In genomic region chr13:97221491-97221890, GRCh38 we compare ENCODE assay signal across 9 cellular contexts. TPM values are rescaled to one million over a fixed set of nuclear protein-coding genes. Genes with fewer than 3 reads are reported as not detected.
A peak's percentile ranks its signal among the peaks of the same experiment; 100 is the strongest.
DNase-seq lines count a peak whose midpoint lies in the region; ATAC-seq and TF ChIP-seq lines count a peak whose summit lies in the region.
"Had no signal": no experiment of that assay in that cellular context is flagged by ENCODE, and none has a peak within 500 bp of the region (broad histone marks: within the 10 kb centered on the region; RNA-seq: fewer than 3 reads in every experiment).

No MANE protein-coding gene starts in this region.

- H4K20me1 ChIP-seq in BLaER1 = peaks cover 17% of the 10 kb centered on the region; the same call in 1 of the 2 replicates
- H4K20me1 ChIP-seq in OCI-LY3 (ENCODE audit: insufficient read depth, low read length) = no peaks in the 10 kb centered on the region

- peaks cover 91% of the 10 kb centered on the region for H3K27me3 Mint-ChIP-seq in endodermal cell (ENCODE audit: insufficient read depth)

- peaks cover 36% of the 10 kb centered on the region for H3K4me1 ChIP-seq in BLaER1
- peaks cover 20% of the 10 kb centered on the region for H3K4me1 ChIP-seq in OCI-LY3 (ENCODE audit: low read length)
- H3K4me1 ChIP-seq in endodermal cell (ENCODE audit: control insufficient read depth, insufficient read depth, low read length) = peaks cover 10% of the 10 kb centered on the region
- peaks cover 5% of the 10 kb centered on the region for H3K4me1 ChIP-seq in ovary (ENCODE audit: insufficient read depth)

- TF ChIP-seq POLR2A in ovary (IDR thresholded peaks at IDR 0.05) = no peak

- intact Hi-C loops in ovary (cut with DNase I) = loop anchor here in 3 of 4 donors (5.0 to 10.0 kb wide), 4 partner anchors 107 to 213 kb away; partner anchors contain the start of gene RAP2A (in 1 of the 3)

- H3K79me2 ChIP-seq in OCI-LY3 (ENCODE audit: low read length) = peaks cover 5% of the 10 kb centered on the region; the same call in 1 of the 2 replicates

- 93% methylated on average over 5 to 6 of the region's 6 CpGs for WGBS in endodermal cell (ENCODE audit: insufficient coverage in 1 of 2, insufficient read length in 1 of 2), 2 experiments
- 15 to 24% (median 17%) methylated on average over 6 of the region's 6 CpGs for WGBS in ovary, 3 donors

- no peaks in the 10 kb centered on the region for H3K9me3 Mint-ChIP-seq in endodermal cell

- H2AFZ ChIP-seq in OCI-LY3 (ENCODE audit: low read depth, low read length) = peak overlapping the region; percentile 99

- DNase-seq in endodermal cell (no peak), ovary (no peak), NCI-H2171 (lab: John Stamatoyannopoulos, UW) (no peak)

- H3K27ac Mint-ChIP-seq in endodermal cell = no peak overlapping the region

- peaks cover 28% of the 10 kb centered on the region for H3K4me1 Mint-ChIP-seq in endodermal cell

- no peak for ATAC-seq in HG03469 (IDR thresholded peaks at IDR 0.05; ENCODE audit: unreplicated experiment)
- no peak for ATAC-seq in HG02623 (IDR thresholded peaks at IDR 0.05; ENCODE audit: unreplicated experiment)
- no peak for ATAC-seq in GM18502 (IDR thresholded peaks at IDR 0.05; ENCODE audit: poor library complexity, unreplicated experiment)

- TF ChIP-seq CTCF in OCI-LY3 (IDR thresholded peaks at IDR 0.05; ENCODE audit: low read depth, low read length) (no peak), endodermal cell (conservative IDR thresholded peaks at IDR 0.05) (no peak), ovary (IDR thresholded peaks at IDR 0.05) (no peak)

- H3K9me3 ChIP-seq in BLaER1 (no peaks in the 10 kb centered on the region), OCI-LY3 (ENCODE audit: insufficient read depth, low read length) (no peaks in the 10 kb centered on the region), endodermal cell (ENCODE audit: control insufficient read depth, low read length) (no peaks in the 10 kb centered on the region), ovary (no peaks in the 10 kb centered on the region)
- H3K9me3 ChIP-seq: neutrophil had no signal

- H3K36me3 ChIP-seq in BLaER1 = no peaks in the 10 kb centered on the region
- H3K36me3 ChIP-seq in OCI-LY3 (replicated peaks; ENCODE audit: low read depth, low read length) = no peaks in the 10 kb centered on the region
- H3K36me3 ChIP-seq in endodermal cell (ENCODE audit: control insufficient read depth, insufficient read depth, low read length) = no peaks in the 10 kb centered on the region
- no peaks in the 10 kb centered on the region for H3K36me3 ChIP-seq in ovary
- H3K36me3 ChIP-seq: neutrophil had no signal

- H3K4me3 Mint-ChIP-seq in endodermal cell = no peak overlapping the region

- H3K27me3 ChIP-seq in BLaER1 = no peaks in the 10 kb centered on the region
- no peaks in the 10 kb centered on the region for H3K27me3 ChIP-seq in OCI-LY3 (ENCODE audit: low read depth, low read length)
- peaks cover 89% of the 10 kb centered on the region for H3K27me3 ChIP-seq in endodermal cell (ENCODE audit: control insufficient read depth, insufficient read depth, low read length, poor library complexity, severe bottlenecking)
- H3K27me3 ChIP-seq in ovary = no peaks in the 10 kb centered on the region

- peak overlapping the region; percentile 96 for H3K4me2 ChIP-seq in BLaER1
- H3K4me2 ChIP-seq in OCI-LY3 (ENCODE audit: low read length) = peak overlapping the region; percentile 96

- H3K9ac ChIP-seq in BLaER1 (0 out of 2 replicates have a peak overlapping the region, but pooled peaks have one; percentile 81), OCI-LY3 (ENCODE audit: low read length) (peak overlapping the region; percentile 62), endodermal cell (ENCODE audit: extremely low read depth, low read length, poor library complexity, severe bottlenecking) (no peak overlapping the region)

- no peak overlapping the region for H3K27ac ChIP-seq in BLaER1
- H3K27ac ChIP-seq in OCI-LY3 (ENCODE audit: low read length) = no peak overlapping the region; the same call in 1 of the 2 replicates
- peak overlapping the region; percentile 83 for H3K27ac ChIP-seq in endodermal cell (ENCODE audit: low read depth, low read length)
- peak overlapping the region in 1 of 2 donors; percentile 85 for H3K27ac ChIP-seq in ovary
- H3K27ac ChIP-seq: neutrophil had no signal

- H3K36me3 Mint-ChIP-seq in endodermal cell (ENCODE audit: low read depth) = no peaks in the 10 kb centered on the region

- H3K4me3 ChIP-seq in BLaER1 = peak overlapping the region; percentile 74
- peak overlapping the region; percentile 82 for H3K4me3 ChIP-seq in OCI-LY3 (ENCODE audit: low read length)
- H3K4me3 ChIP-seq in endodermal cell (ENCODE audit: low read length) = no peak overlapping the region
- peak overlapping the region; percentile 60 for H3K4me3 ChIP-seq in ovary

- TF ChIP-seq EP300 in ovary (IDR thresholded peaks at IDR 0.05) = no peak

RNA-seq across cellular contexts. Expression of gene MBNL2, which starts 0.6 kb away (rescaled TPM):
- total RNA-seq in endodermal cell (1 to 10 TPM; 1.7 to 3.3 TPM), ovary (100 to 1,000 TPM in 1 of 7 donors, 10 to 100 TPM in 6; 65.5 to 110 (median 97.8) TPM)
- polyA plus RNA-seq in endodermal cell (2013, experiment 1 of 2) = 22.0 TPM
- 22.7 TPM for polyA plus RNA-seq in endodermal cell (2013, experiment 2 of 2)
- polyA plus RNA-seq in ovary = 10 to 100 TPM; 43.7 to 53.3 TPM

Comparison
In these comparisons a context has a peak if more than half of its experiments do, and no peak if none do; other contexts are left out.
1. RNA of gene MBNL2, which starts 0.6 kb away (total RNA-seq): 65.5 to 110 TPM in ovary; 1.7 to 3.3 TPM in endodermal cell; every median in the first group is over 10 times any median in the second.